Comparison of ENCODE assay signal across 30 cellular contexts in genomic region chr3:64003589-64003988, GRCh38.
"Had no signal": no experiment of that assay in that cellular context is flagged by ENCODE, and none has a peak within 500 bp of the region (broad histone marks: within the 10 kb centered on the region; RNA-seq: fewer than 3 reads in every experiment).

No MANE protein-coding gene starts in this region.

- H3K27me3 Mint-ChIP-seq: activated CD4-positive, alpha-beta memory T cell treated with anti-CD3 and anti-CD28 coated beads for 36 hours; activated CD4-positive, alpha-beta T cell treated with anti-CD3 and anti-CD28 coated beads for 36 hours; activated CD4-positive, alpha-beta T cell treated with anti-CD3 and anti-CD28 coated beads, Interleukin-2, amount 10 ng/mL, durations not matched to agents 24 days and 14 days; activated naive CD4-positive, alpha-beta T cell treated with anti-CD3 and anti-CD28 coated beads, Interleukin-2, amount 50 U/mL, for 24 hours; activated naive CD8-positive, alpha-beta T cell treated with anti-CD3 and anti-CD28 coated beads for 36 hours; activated naive CD8-positive, alpha-beta T cell treated with anti-CD3 and anti-CD28 coated beads, Interleukin-2, amount 50 U/mL, for 24 hours; central memory CD8-positive, alpha-beta T cell; dendritic cell treated with granulocyte-macrophage colony-stimulating factor and Interleukin-4, amounts not matched to agents 40 ng/mL and 50 ng/mL, for 4 days had no signal

- ATAC-seq: activated CD4-positive, alpha-beta T cell treated with anti-CD3 and anti-CD28 coated beads for 36 hours; activated CD8-positive, alpha-beta T cell treated with anti-CD3 and anti-CD28 coated beads, Interleukin-2, amount 10 ng/mL, durations not matched to agents 7 days and 5 days; activated naive CD8-positive, alpha-beta T cell treated with anti-CD3 and anti-CD28 coated beads, Interleukin-2, amount 50 U/mL, for 24 hours; activated T-cell treated with anti-CD3 and anti-CD28 coated beads, Interleukin-2, amount 50 U/mL, for 4 hours; esophagus mucosa; gastrocnemius medialis had no signal

- H3K4me3 ChIP-seq: adrenal gland, ascending aorta, coronary artery, dorsolateral prefrontal cortex, gastrocnemius medialis, heart left ventricle had no signal

- DNase-seq: activated CD4-positive, alpha-beta memory T cell treated with anti-CD3 and anti-CD28 coated beads for 36 hours; activated CD4-positive, alpha-beta T cell treated with anti-CD3 and anti-CD28 coated beads for 36 hours; activated CD4-positive, alpha-beta T cell treated with anti-CD3 and anti-CD28 coated beads, Interleukin-2, amount 10 ng/mL, durations not matched to agents 24 days and 14 days; activated CD4-positive, CD25-positive, alpha-beta regulatory T cell; activated CD4-positive, CD25-positive, alpha-beta regulatory T cell treated with anti-CD3 and anti-CD28 coated beads, Interleukin-2, amount 50 U/mL, for 72 hours; activated CD8-positive, alpha-beta memory T cell treated with anti-CD3 and anti-CD28 coated beads, Interleukin-2, amount 50 U/mL, for 48 hours; activated CD8-positive, alpha-beta T cell treated with anti-CD3 and anti-CD28 coated beads, Interleukin-2, amount 10 ng/mL, durations not matched to agents 7 days and 5 days; activated gamma-delta T cell; activated naive CD4-positive, alpha-beta T cell; activated naive CD8-positive, alpha-beta T cell treated with anti-CD3 and anti-CD28 coated beads for 36 hours; activated naive CD8-positive, alpha-beta T cell treated with anti-CD3 and anti-CD28 coated beads, Interleukin-2, amount 50 U/mL, for 24 hours; activated T-cell treated with anti-CD3 and anti-CD28 coated beads for 4 hours; activated T-cell treated with anti-CD3 and anti-CD28 coated beads, Interleukin-2, amount 50 U/mL, for 4 hours; adrenal gland; brain microvascular endothelial cell; dorsolateral prefrontal cortex; effector memory CD4-positive, alpha-beta T cell; endodermal cell; foreskin fibroblast; gastrocnemius medialis; glutamatergic neuron; heart left ventricle; T-helper 2 cell had no signal

- FAIRE-seq: bronchial epithelial cell had no signal

- H3K27me3 ChIP-seq: adrenal gland, ascending aorta, brain microvascular endothelial cell, dorsolateral prefrontal cortex, gastrocnemius medialis, heart left ventricle had no signal

- H3K27ac Mint-ChIP-seq: activated CD4-positive, alpha-beta memory T cell treated with anti-CD3 and anti-CD28 coated beads for 36 hours; activated CD4-positive, alpha-beta T cell treated with anti-CD3 and anti-CD28 coated beads for 36 hours; activated CD4-positive, alpha-beta T cell treated with anti-CD3 and anti-CD28 coated beads, Interleukin-2, amount 10 ng/mL, durations not matched to agents 24 days and 14 days; activated CD8-positive, alpha-beta T cell treated with anti-CD3 and anti-CD28 coated beads, Interleukin-2, amount 10 ng/mL, durations not matched to agents 7 days and 5 days; activated naive CD4-positive, alpha-beta T cell treated with anti-CD3 and anti-CD28 coated beads, Interleukin-2, amount 50 U/mL, for 24 hours; activated naive CD8-positive, alpha-beta T cell treated with anti-CD3 and anti-CD28 coated beads for 36 hours; activated naive CD8-positive, alpha-beta T cell treated with anti-CD3 and anti-CD28 coated beads, Interleukin-2, amount 50 U/mL, for 24 hours; dendritic cell treated with granulocyte-macrophage colony-stimulating factor and Interleukin-4, amounts not matched to agents 40 ng/mL and 50 ng/mL, for 4 days; endodermal cell had no signal

- H3K4me1 ChIP-seq: ascending aorta had no signal

- H3K9me3 Mint-ChIP-seq: activated CD4-positive, alpha-beta memory T cell treated with anti-CD3 and anti-CD28 coated beads for 36 hours; activated CD4-positive, alpha-beta T cell treated with anti-CD3 and anti-CD28 coated beads, Interleukin-2, amount 10 ng/mL, durations not matched to agents 24 days and 14 days; activated naive CD4-positive, alpha-beta T cell treated with anti-CD3 and anti-CD28 coated beads, Interleukin-2, amount 50 U/mL, for 24 hours; activated naive CD8-positive, alpha-beta T cell treated with anti-CD3 and anti-CD28 coated beads for 36 hours; activated naive CD8-positive, alpha-beta T cell treated with anti-CD3 and anti-CD28 coated beads, Interleukin-2, amount 50 U/mL, for 24 hours; activated T-cell treated with anti-CD3 and anti-CD28 coated beads, Interleukin-2, amount 50 U/mL, for 4 hours; central memory CD8-positive, alpha-beta T cell; dendritic cell treated with granulocyte-macrophage colony-stimulating factor and Interleukin-4, amounts not matched to agents 40 ng/mL and 50 ng/mL, for 4 days; endodermal cell had no signal

- H3K27ac ChIP-seq: adrenal gland, ascending aorta, brain microvascular endothelial cell, coronary artery, dorsolateral prefrontal cortex, gastrocnemius medialis, heart left ventricle had no signal

- H3K4me1 Mint-ChIP-seq: central memory CD8-positive, alpha-beta T cell had no signal

- H3K4me3 Mint-ChIP-seq: activated CD4-positive, alpha-beta memory T cell treated with anti-CD3 and anti-CD28 coated beads for 36 hours; activated CD4-positive, alpha-beta T cell treated with anti-CD3 and anti-CD28 coated beads for 36 hours; activated CD4-positive, alpha-beta T cell treated with anti-CD3 and anti-CD28 coated beads, Interleukin-2, amount 10 ng/mL, durations not matched to agents 24 days and 14 days; activated CD8-positive, alpha-beta T cell treated with anti-CD3 and anti-CD28 coated beads, Interleukin-2, amount 10 ng/mL, durations not matched to agents 7 days and 5 days; activated naive CD4-positive, alpha-beta T cell treated with anti-CD3 and anti-CD28 coated beads, Interleukin-2, amount 50 U/mL, for 24 hours; activated naive CD8-positive, alpha-beta T cell treated with anti-CD3 and anti-CD28 coated beads for 36 hours; activated naive CD8-positive, alpha-beta T cell treated with anti-CD3 and anti-CD28 coated beads, Interleukin-2, amount 50 U/mL, for 24 hours; activated T-cell treated with anti-CD3 and anti-CD28 coated beads, Interleukin-2, amount 50 U/mL, for 4 hours; central memory CD8-positive, alpha-beta T cell; dendritic cell treated with granulocyte-macrophage colony-stimulating factor and Interleukin-4, amounts not matched to agents 40 ng/mL and 50 ng/mL, for 4 days; endodermal cell had no signal

- H3K9me3 ChIP-seq: adrenal gland, ascending aorta, gastrocnemius medialis, heart left ventricle had no signal
